Comparison of ENCODE assay signal across 1 cellular context in the genomic region with DNA sequence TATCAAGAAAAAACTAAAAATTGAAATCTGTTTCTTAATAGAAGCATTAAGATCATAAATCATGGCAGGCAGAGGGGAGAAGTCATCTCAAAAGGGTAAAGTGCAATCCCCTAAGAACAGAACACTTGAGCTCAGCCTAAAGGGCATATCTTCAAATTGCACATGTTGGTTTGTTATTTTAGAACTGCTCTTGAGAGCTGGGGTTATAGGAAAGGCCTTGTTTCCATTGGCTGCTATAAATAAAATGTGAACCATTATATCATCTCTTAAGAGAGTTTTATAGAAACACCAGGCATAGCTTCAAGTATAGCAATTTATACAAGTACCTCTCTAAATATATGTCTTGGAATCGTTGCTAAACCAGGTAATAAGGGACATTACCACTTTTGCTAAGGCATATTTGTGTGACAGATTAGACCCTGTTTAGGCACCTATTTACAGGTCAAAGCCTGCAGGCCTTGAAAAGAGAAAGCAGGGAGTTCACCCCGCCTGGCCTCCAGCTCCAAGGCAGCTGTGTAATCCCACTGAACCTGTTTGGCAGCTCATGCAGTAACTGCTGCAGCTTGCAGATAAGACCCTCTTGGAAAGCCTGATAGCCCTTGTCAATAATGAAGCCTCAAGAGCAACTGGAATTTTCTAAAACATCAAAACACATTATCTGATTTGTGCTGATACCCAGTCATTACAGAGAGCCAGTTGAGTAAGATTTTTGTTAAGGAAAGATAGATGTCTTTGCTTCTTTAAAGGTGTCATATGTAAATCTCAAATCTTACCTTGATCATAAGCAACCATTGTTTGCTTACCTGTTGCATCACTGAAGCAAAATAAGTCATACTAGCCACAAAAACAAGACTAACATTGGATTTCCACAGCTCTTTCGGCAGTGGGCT.
TF ChIP-seq lines count a peak whose summit lies in the region.

No MANE protein-coding gene starts in this region.

TF ChIP-seq in K562, 482 proteins besides CTCF, POLR2A, EP300 and RAD21 (continued from another document and continues in another):
- TF ChIP-seq CEBPZ (IDR thresholded peaks at IDR 0.05; ENCODE audit: borderline replicate concordance, low read depth, low read length) (no peak), FOXP4 (CRISPR knock-in tag; IDR thresholded peaks at IDR 0.05; ENCODE audit: borderline replicate concordance) (no peak), E2F5 (CRISPR knock-in tag; IDR thresholded peaks at IDR 0.05) (no peak), RBM15 (IDR thresholded peaks at IDR 0.05; ENCODE audit: insufficient read depth, low read length) (no peak), ETS2 (tag; IDR thresholded peaks at IDR 0.05; ENCODE audit: borderline replicate concordance, poor library complexity, severe bottlenecking) (no peak), CEBPB (tag; IDR thresholded peaks at IDR 0.05) (peak; percentile 92), ZNF282 (CRISPR knock-in tag; IDR thresholded peaks at IDR 0.05) (no peak), SFPQ (IDR thresholded peaks at IDR 0.05; ENCODE audit: low read depth, low read length) (no peak), ZNF445 (CRISPR knock-in tag; IDR thresholded peaks at IDR 0.05; ENCODE audit: low read depth) (no peak), GATAD2B (IDR thresholded peaks at IDR 0.05; ENCODE audit: borderline replicate concordance) (peak; percentile 92), DIDO1 (tag; IDR thresholded peaks at IDR 0.05; ENCODE audit: low read depth) (no peak), TCF3 (CRISPR knock-in tag; IDR thresholded peaks at IDR 0.05) (peak; percentile 98), ARHGAP35 (IDR thresholded peaks at IDR 0.05; ENCODE audit: partially characterized antibody) (no peak), RBM39 (optimal IDR thresholded peaks at IDR 0.05; ENCODE audit: low read depth, low read length) (no peak), SRSF1 (IDR thresholded peaks at IDR 0.05; ENCODE audit: low read depth, low read length) (no peak), ZNF124 (CRISPR knock-in tag; IDR thresholded peaks at IDR 0.05) (no peak), EZH2 (IDR thresholded peaks at IDR 0.05; ENCODE audit: borderline replicate concordance, low read depth, low read length) (no peak), POU5F1 (IDR thresholded peaks at IDR 0.05; ENCODE audit: borderline replicate concordance, low read depth, low read length, partially characterized antibody) (no peak), HDAC1 (IDR thresholded peaks at IDR 0.05) (peak; percentile 85 to 96; a peak in 3 of 4 replicates), ZNF79 (CRISPR knock-in tag; IDR thresholded peaks at IDR 0.05; ENCODE audit: low read depth) (no peak), SUPT5H (IDR thresholded peaks at IDR 0.05) (no peak), HDAC8 (tag; IDR thresholded peaks at IDR 0.05) (no peak), HDAC3 (IDR thresholded peaks at IDR 0.05; ENCODE audit: borderline replicate concordance, partially characterized antibody) (peak; percentile 94), ARNT (IDR thresholded peaks at IDR 0.05) (peak; percentile 85 to 94; a peak in 3 of 4 replicates), MXI1 (IDR thresholded peaks at IDR 0.05; ENCODE audit: low read depth, low read length) (no peak), PTRF (tag; IDR thresholded peaks at IDR 0.05) (no peak), GABPB1 (CRISPR knock-in tag; IDR thresholded peaks at IDR 0.05) (0 out of 2 replicates have a peak, but pooled peaks have one; percentile 22), SREBF1 (IDR thresholded peaks at IDR 0.05; ENCODE audit: borderline replicate concordance, low read depth, low read length) (no peak), RCOR1 (IDR thresholded peaks at IDR 0.05; ENCODE audit: borderline replicate concordance in 1 of 2, low read depth in 2 of 2, low read length in 2 of 2) (peak; percentile 70 to 98; a peak in 3 of 4 replicates), FIP1L1 (IDR thresholded peaks at IDR 0.05; ENCODE audit: low read depth, low read length, poor library complexity, severe bottlenecking) (no peak), NR4A1 (CRISPR knock-in tag; IDR thresholded peaks at IDR 0.05) (no peak), NR4A1 (tag; IDR thresholded peaks at IDR 0.05) (peak; percentile 61; the same call in 1 of the 2 replicates)
- TF ChIP-seq, protein P1, sequence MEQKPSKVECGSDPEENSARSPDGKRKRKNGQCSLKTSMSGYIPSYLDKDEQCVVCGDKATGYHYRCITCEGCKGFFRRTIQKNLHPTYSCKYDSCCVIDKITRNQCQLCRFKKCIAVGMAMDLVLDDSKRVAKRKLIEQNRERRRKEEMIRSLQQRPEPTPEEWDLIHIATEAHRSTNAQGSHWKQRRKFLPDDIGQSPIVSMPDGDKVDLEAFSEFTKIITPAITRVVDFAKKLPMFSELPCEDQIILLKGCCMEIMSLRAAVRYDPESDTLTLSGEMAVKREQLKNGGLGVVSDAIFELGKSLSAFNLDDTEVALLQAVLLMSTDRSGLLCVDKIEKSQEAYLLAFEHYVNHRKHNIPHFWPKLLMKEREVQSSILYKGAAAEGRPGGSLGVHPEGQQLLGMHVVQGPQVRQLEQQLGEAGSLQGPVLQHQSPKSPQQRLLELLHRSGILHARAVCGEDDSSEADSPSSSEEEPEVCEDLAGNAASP (IDR thresholded peaks at IDR 0.05), result peak; percentile 87
- TF ChIP-seq, protein P2, sequence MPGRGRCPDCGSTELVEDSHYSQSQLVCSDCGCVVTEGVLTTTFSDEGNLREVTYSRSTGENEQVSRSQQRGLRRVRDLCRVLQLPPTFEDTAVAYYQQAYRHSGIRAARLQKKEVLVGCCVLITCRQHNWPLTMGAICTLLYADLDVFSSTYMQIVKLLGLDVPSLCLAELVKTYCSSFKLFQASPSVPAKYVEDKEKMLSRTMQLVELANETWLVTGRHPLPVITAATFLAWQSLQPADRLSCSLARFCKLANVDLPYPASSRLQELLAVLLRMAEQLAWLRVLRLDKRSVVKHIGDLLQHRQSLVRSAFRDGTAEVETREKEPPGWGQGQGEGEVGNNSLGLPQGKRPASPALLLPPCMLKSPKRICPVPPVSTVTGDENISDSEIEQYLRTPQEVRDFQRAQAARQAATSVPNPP (IDR thresholded peaks at IDR 0.05; ENCODE audit: borderline replicate concordance, insufficient read depth, insufficient read length), result no peak
- TF ChIP-seq, protein P3, sequence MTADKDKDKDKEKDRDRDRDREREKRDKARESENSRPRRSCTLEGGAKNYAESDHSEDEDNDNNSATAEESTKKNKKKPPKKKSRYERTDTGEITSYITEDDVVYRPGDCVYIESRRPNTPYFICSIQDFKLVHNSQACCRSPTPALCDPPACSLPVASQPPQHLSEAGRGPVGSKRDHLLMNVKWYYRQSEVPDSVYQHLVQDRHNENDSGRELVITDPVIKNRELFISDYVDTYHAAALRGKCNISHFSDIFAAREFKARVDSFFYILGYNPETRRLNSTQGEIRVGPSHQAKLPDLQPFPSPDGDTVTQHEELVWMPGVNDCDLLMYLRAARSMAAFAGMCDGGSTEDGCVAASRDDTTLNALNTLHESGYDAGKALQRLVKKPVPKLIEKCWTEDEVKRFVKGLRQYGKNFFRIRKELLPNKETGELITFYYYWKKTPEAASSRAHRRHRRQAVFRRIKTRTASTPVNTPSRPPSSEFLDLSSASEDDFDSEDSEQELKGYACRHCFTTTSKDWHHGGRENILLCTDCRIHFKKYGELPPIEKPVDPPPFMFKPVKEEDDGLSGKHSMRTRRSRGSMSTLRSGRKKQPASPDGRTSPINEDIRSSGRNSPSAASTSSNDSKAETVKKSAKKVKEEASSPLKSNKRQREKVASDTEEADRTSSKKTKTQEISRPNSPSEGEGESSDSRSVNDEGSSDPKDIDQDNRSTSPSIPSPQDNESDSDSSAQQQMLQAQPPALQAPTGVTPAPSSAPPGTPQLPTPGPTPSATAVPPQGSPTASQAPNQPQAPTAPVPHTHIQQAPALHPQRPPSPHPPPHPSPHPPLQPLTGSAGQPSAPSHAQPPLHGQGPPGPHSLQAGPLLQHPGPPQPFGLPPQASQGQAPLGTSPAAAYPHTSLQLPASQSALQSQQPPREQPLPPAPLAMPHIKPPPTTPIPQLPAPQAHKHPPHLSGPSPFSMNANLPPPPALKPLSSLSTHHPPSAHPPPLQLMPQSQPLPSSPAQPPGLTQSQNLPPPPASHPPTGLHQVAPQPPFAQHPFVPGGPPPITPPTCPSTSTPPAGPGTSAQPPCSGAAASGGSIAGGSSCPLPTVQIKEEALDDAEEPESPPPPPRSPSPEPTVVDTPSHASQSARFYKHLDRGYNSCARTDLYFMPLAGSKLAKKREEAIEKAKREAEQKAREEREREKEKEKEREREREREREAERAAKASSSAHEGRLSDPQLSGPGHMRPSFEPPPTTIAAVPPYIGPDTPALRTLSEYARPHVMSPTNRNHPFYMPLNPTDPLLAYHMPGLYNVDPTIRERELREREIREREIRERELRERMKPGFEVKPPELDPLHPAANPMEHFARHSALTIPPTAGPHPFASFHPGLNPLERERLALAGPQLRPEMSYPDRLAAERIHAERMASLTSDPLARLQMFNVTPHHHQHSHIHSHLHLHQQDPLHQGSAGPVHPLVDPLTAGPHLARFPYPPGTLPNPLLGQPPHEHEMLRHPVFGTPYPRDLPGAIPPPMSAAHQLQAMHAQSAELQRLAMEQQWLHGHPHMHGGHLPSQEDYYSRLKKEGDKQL (CRISPR knock-in tag; IDR thresholded peaks at IDR 0.05; ENCODE audit: borderline replicate concordance), result no peak
- TF ChIP-seq, protein P4, sequence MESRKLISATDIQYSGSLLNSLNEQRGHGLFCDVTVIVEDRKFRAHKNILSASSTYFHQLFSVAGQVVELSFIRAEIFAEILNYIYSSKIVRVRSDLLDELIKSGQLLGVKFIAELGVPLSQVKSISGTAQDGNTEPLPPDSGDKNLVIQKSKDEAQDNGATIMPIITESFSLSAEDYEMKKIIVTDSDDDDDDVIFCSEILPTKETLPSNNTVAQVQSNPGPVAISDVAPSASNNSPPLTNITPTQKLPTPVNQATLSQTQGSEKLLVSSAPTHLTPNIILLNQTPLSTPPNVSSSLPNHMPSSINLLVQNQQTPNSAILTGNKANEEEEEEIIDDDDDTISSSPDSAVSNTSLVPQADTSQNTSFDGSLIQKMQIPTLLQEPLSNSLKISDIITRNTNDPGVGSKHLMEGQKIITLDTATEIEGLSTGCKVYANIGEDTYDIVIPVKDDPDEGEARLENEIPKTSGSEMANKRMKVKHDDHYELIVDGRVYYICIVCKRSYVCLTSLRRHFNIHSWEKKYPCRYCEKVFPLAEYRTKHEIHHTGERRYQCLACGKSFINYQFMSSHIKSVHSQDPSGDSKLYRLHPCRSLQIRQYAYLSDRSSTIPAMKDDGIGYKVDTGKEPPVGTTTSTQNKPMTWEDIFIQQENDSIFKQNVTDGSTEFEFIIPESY (CRISPR knock-in tag; IDR thresholded peaks at IDR 0.05), result no peak
